ENCODE assay signal across 14 cellular contexts in genomic region chr6:117266267-117266797, GRCh38. TPM values are rescaled to one million over a fixed set of nuclear protein-coding genes. Genes with fewer than 3 reads are reported as not detected.
A peak's percentile ranks its signal among the peaks of the same experiment; 100 is the strongest.
DNase-seq lines count a peak whose midpoint lies in the region; ATAC-seq, FAIRE-seq and TF ChIP-seq lines count a peak whose summit lies in the region.
"Had no signal": no experiment of that assay in that cellular context is flagged by ENCODE, and none has a peak within 500 bp of the region (broad histone marks: within the 10 kb centered on the region; RNA-seq: fewer than 3 reads in every experiment).

No MANE protein-coding gene starts in this region.

- H3K23me2 ChIP-seq in H1 (ENCODE audit: low read depth, low read length), result peaks cover 20% of the 10 kb centered on the region; the same call in 1 of the 2 replicates

- no peak overlapping the region for H3K56ac ChIP-seq in H1 (replicated peaks; ENCODE audit: insufficient read length, low read depth, low read length)

- no peaks in the 10 kb centered on the region; a peak in 1 of 4 replicates for H3K9me3 ChIP-seq in H1 (ENCODE audit: insufficient read depth in 2 of 2, low read depth in 1 of 2, low read length in 1 of 2)
- H3K9me3 ChIP-seq in tibial artery, result no peaks in the 10 kb centered on the region
- H3K9me3 ChIP-seq: colonic mucosa had no signal

- H2BK120ac ChIP-seq in H1 (replicated peaks; ENCODE audit: low read depth, low read length), result no peak overlapping the region

- peaks cover 2 to 11% of the 10 kb centered on the region in 2 experiments for H4K20me1 ChIP-seq in H1 (replicated peaks in 1 of 2; ENCODE audit: control insufficient read depth in 1 of 2, insufficient read depth in 2 of 2, low read length in 2 of 2)

- H3K79me1 ChIP-seq in H1 (ENCODE audit: low read depth, low read length), result no peaks in the 10 kb centered on the region

- H3K27me3 Mint-ChIP-seq in activated naive CD8-positive, alpha-beta T cell treated with anti-CD3 and anti-CD28 coated beads for 36 hours, result peaks cover 98% of the 10 kb centered on the region
- H3K27me3 Mint-ChIP-seq in activated naive CD8-positive, alpha-beta T cell treated with anti-CD3 and anti-CD28 coated beads, Interleukin-2, amount 50 U/mL, for 24 hours, result peaks cover 84% of the 10 kb centered on the region
- H3K27me3 Mint-ChIP-seq in nephron progenitor cell (ENCODE audit: low read depth, poor library complexity), result peaks cover 99% of the 10 kb centered on the region

- no peak overlapping the region for H3K9ac ChIP-seq in H1 (replicated peaks in 1 of 4; ENCODE audit: extremely low read depth in 1 of 4, low read depth in 3 of 4, low read length in 3 of 4)

- H3K18ac ChIP-seq in H1 (ENCODE audit: extremely low read depth, low read length), result no peak overlapping the region

- no peaks in the 10 kb centered on the region for H3K79me2 ChIP-seq in H1 (ENCODE audit: control insufficient read depth in 1 of 2, insufficient read depth in 2 of 2, low read length in 2 of 2)

- H2BK15ac ChIP-seq in H1 (ENCODE audit: low read length), result no peak overlapping the region

- no peak overlapping the region for H2BK12ac ChIP-seq in H1 (ENCODE audit: low read depth, low read length)

- H3K4me1 ChIP-seq in H1 (replicated peaks in 1 of 4; ENCODE audit: control insufficient read depth in 3 of 4, insufficient read depth in 4 of 4, low read length in 3 of 4) (peaks cover 3 to 19% (median 7%) of the 10 kb centered on the region in 4 experiments; a peak in 6 of 7 replicates), tibial artery (peaks cover 0 to 41% (median 35%) of the 10 kb centered on the region in 4 donors)
- H3K4me1 ChIP-seq: colonic mucosa had no signal

- TF ChIP-seq EP300 in H1 (IDR thresholded peaks at IDR 0.05; ENCODE audit: borderline replicate concordance in 1 of 2, low read depth in 2 of 2, low read length in 2 of 2), result no peak

- H4K91ac ChIP-seq in H1 (replicated peaks; ENCODE audit: insufficient read length, low read length), result no peak overlapping the region

- H4K5ac ChIP-seq in H1 (ENCODE audit: insufficient read length, low read depth, low read length), result no peak overlapping the region

- no peak for FAIRE-seq in H1 (lab: Jason Lieb, UNC)
- FAIRE-seq: A204.1 had no signal

- no peaks in the 10 kb centered on the region for H3K36me3 ChIP-seq in H1 (ENCODE audit: control insufficient read depth in 2 of 4, insufficient read depth in 4 of 4, low read length in 3 of 4)
- H3K36me3 ChIP-seq in tibial artery, result no peaks in the 10 kb centered on the region
- H3K36me3 ChIP-seq: colonic mucosa had no signal

- H3K27ac ChIP-seq in H1 (ENCODE audit: low read depth, low read length) (no peak overlapping the region), tibial artery (no peak overlapping the region)
- H3K27ac ChIP-seq: colonic mucosa had no signal

- no peaks in the 10 kb centered on the region for H3K9me3 Mint-ChIP-seq in activated naive CD8-positive, alpha-beta T cell treated with anti-CD3 and anti-CD28 coated beads for 36 hours
- H3K9me3 Mint-ChIP-seq in activated naive CD8-positive, alpha-beta T cell treated with anti-CD3 and anti-CD28 coated beads, Interleukin-2, amount 50 U/mL, for 24 hours, result peaks cover 4% of the 10 kb centered on the region
- H3K9me3 Mint-ChIP-seq in nephron progenitor cell, result no peaks in the 10 kb centered on the region

- H3K4me3 ChIP-seq in H1 (ENCODE audit: extremely low read depth in 1 of 4, insufficient read depth in 2 of 4, low read depth in 3 of 4, low read length in 4 of 4) (peak overlapping the region; percentile 54 to 64 (median 62); a peak in 7 of 8 replicates), tibial artery (peak overlapping the region; percentile 46 to 54)

- no peak overlapping the region for H3K4ac ChIP-seq in H1 (replicated peaks; ENCODE audit: insufficient read length, low read depth, low read length)

- 8% methylated on average over 12 of the region's 12 CpGs; no CpG with 5 or more reads in 1 of the 2 experiments for WGBS in H1 (ENCODE audit: extremely low coverage in 1 of 2, insufficient coverage in 1 of 2, insufficient read length in 1 of 2, insufficient replicate concordance in 2 of 2, low coverage in 1 of 2, low lambda C conversion rate in 2 of 2, missing lambda C conversion rate in 1 of 2), 2 experiments

- H2AK5ac ChIP-seq in H1 (ENCODE audit: low read depth, low read length), result no peak overlapping the region

- CTCF ChIA-PET in H1 (lab: Charles Lee; ENCODE audit: partially characterized antibody), result interaction anchor here (0.7 to 1.4 kb wide), 8 partner anchors 10 to 418 kb away, joined by 3 to 4 read pairs (median 3); no protein-coding TSS in a partner anchor
- CTCF ChIA-PET in HEK293T (lab: Yijun Ruan, JAX), result interaction anchor here (1.0 to 1.3 kb wide), 2 partner anchors 8 to 13 kb away, joined by 5 to 7 read pairs; no protein-coding TSS in a partner anchor

- no peaks in the 10 kb centered on the region for H3K36me3 Mint-ChIP-seq in activated naive CD8-positive, alpha-beta T cell treated with anti-CD3 and anti-CD28 coated beads for 36 hours
- no peaks in the 10 kb centered on the region for H3K36me3 Mint-ChIP-seq in activated naive CD8-positive, alpha-beta T cell treated with anti-CD3 and anti-CD28 coated beads, Interleukin-2, amount 50 U/mL, for 24 hours (ENCODE audit: low read depth)
- H3K36me3 Mint-ChIP-seq in nephron progenitor cell (ENCODE audit: low read depth), result no peaks in the 10 kb centered on the region

- peak overlapping the region; percentile 7 for H3K4me3 Mint-ChIP-seq in activated naive CD8-positive, alpha-beta T cell treated with anti-CD3 and anti-CD28 coated beads for 36 hours
- no peak overlapping the region for H3K4me3 Mint-ChIP-seq in activated naive CD8-positive, alpha-beta T cell treated with anti-CD3 and anti-CD28 coated beads, Interleukin-2, amount 50 U/mL, for 24 hours
- H3K4me3 Mint-ChIP-seq in nephron progenitor cell, result peak overlapping the region; percentile 83

- TF ChIP-seq RAD21 in H1 (IDR thresholded peaks at IDR 0.05 in 1 of 2, conservative IDR thresholded peaks at IDR 0.05 in 1 of 2; ENCODE audit: low read depth in 2 of 2, low read length in 2 of 2), result no peak

- H3K4me2 ChIP-seq in H1 (ENCODE audit: insufficient read depth in 1 of 2, low read depth in 2 of 2, low read length in 2 of 2), result peak overlapping the region; percentile 88 to 90

- no peak overlapping the region for H3K23ac ChIP-seq in H1 (ENCODE audit: insufficient read length)

- no peak overlapping the region for H2BK20ac ChIP-seq in H1 (ENCODE audit: low read length)

- ATAC-seq in activated naive CD8-positive, alpha-beta T cell treated with anti-CD3 and anti-CD28 coated beads, Interleukin-2, amount 50 U/mL, for 24 hours, result no peak

- no peak overlapping the region for H3K14ac ChIP-seq in H1 (ENCODE audit: insufficient read length)

- H3K4me1 Mint-ChIP-seq in activated naive CD8-positive, alpha-beta T cell treated with anti-CD3 and anti-CD28 coated beads for 36 hours, result peaks cover 15% of the 10 kb centered on the region
- peaks cover 13% of the 10 kb centered on the region for H3K4me1 Mint-ChIP-seq in activated naive CD8-positive, alpha-beta T cell treated with anti-CD3 and anti-CD28 coated beads, Interleukin-2, amount 50 U/mL, for 24 hours
- peaks cover 21% of the 10 kb centered on the region for H3K4me1 Mint-ChIP-seq in nephron progenitor cell

- no peak overlapping the region for H2BK5ac ChIP-seq in H1 (ENCODE audit: low read depth, low read length)

- POLR2A ChIA-PET in H1 (lab: Charles Lee; ENCODE audit: partially characterized antibody), result interaction anchor here (1.7 kb wide), 1 partner anchor 8 kb away, joined by 3 read pairs; no protein-coding TSS in a partner anchor
- POLR2A ChIA-PET in HEK293T (lab: Yijun Ruan, JAX), result no interaction called here

- TF ChIP-seq CTCF in H1 (IDR thresholded peaks at IDR 0.05; ENCODE audit: control extremely low read depth in 1 of 3, insufficient read depth in 1 of 3, low read depth in 1 of 3, low read length in 3 of 3), result no peak
- no peak for TF ChIP-seq CTCF in nephron progenitor cell (IDR thresholded peaks at IDR 0.05)
- TF ChIP-seq CTCF in tibial artery (IDR thresholded peaks at IDR 0.05), result no peak

- intact Hi-C loops in tibial artery (cut with DNase I; ENCODE audit: low total_unique reads), result no loop called here

- 0 out of 2 replicates have a peak overlapping the region, but pooled peaks have one; percentile 37 for H2AFZ ChIP-seq in H1 (ENCODE audit: low read length)

- no peak for DNase-seq in activated naive CD8-positive, alpha-beta T cell treated with anti-CD3 and anti-CD28 coated beads for 36 hours
- DNase-seq in activated naive CD8-positive, alpha-beta T cell treated with anti-CD3 and anti-CD28 coated beads, Interleukin-2, amount 50 U/mL, for 24 hours, result no peak
- DNase-seq in H1 (ENCODE audit: low read depth in 1 of 2, low spot score in 2 of 2) (no peak), nephron progenitor cell (no peak), tibial artery (no peak), HEK293T (ENCODE audit: extremely low spot score) (no peak), pons (ENCODE audit: low spot score) (no peak), T-helper 1 cell (no peak)
- DNase-seq: activated naive CD4-positive, alpha-beta T cell treated with anti-CD3 and anti-CD28 coated beads, Interleukin-2, amount 50 U/mL, for 16 hours; colonic mucosa; NCI-H1092 treated with DMSO at 0.1 percent for 48 hours had no signal

- no peak overlapping the region for H4K8ac ChIP-seq in H1 (ENCODE audit: extremely low read depth, insufficient read depth, low read length)

- H3K27ac Mint-ChIP-seq in activated naive CD8-positive, alpha-beta T cell treated with anti-CD3 and anti-CD28 coated beads for 36 hours, result no peak overlapping the region
- H3K27ac Mint-ChIP-seq in activated naive CD8-positive, alpha-beta T cell treated with anti-CD3 and anti-CD28 coated beads, Interleukin-2, amount 50 U/mL, for 24 hours, result no peak overlapping the region
- H3K27ac Mint-ChIP-seq in nephron progenitor cell, result no peak overlapping the region

- H3K27me3 ChIP-seq in H1 (replicated peaks in 1 of 4; ENCODE audit: control insufficient read depth in 3 of 4, extremely low read depth in 1 of 4, insufficient read depth in 3 of 4, low read length in 3 of 4) (peaks cover 80 to 98% (median 91%) of the 10 kb centered on the region in 4 experiments), tibial artery (peaks cover 0 to 96% of the 10 kb centered on the region in 2 donors)

- no peak for TF ChIP-seq POLR2A in H1 (IDR thresholded peaks at IDR 0.05; ENCODE audit: control extremely low read depth in 1 of 2, low read depth in 2 of 2, low read length in 2 of 2)

TF ChIP-seq in HEK293T, 16 proteins besides CTCF, POLR2A, EP300 and RAD21 (continues in another document):
- TF ChIP-seq TARDBP (IDR thresholded peaks at IDR 0.05), result no peak

RNA-seq across cellular contexts. Expression of gene VGLL2, which starts 1.0 kb away (rescaled TPM):
- total RNA-seq in activated naive CD8-positive, alpha-beta T cell treated with anti-CD3 and anti-CD28 coated beads for 36 hours, result not detected
- total RNA-seq in H1 (2021; fragmentation: NEBNext Ultra II Directional; extraction: Animal tissue kit (Norgen Biotek cat#: 25700)), result 0.13 TPM in 1 of 2 replicates, not detected in the other
- 0.09 TPM in 1 of 2 replicates, not detected in the other for polyA plus RNA-seq in H1 (2011; rRNA removed)
- 0.04 TPM for polyA plus RNA-seq in H1 (2011; cell fraction: cytosol; rRNA removed)
- polyA plus RNA-seq in H1 (2011; cell fraction: nucleus; rRNA removed), result 0.04 TPM
- 0.13 to 0.21 TPM in 2 of 4 replicates, not detected in the others for polyA plus RNA-seq in H1 (2012, experiment 1 of 2)
- polyA plus RNA-seq in H1 (2012, experiment 2 of 2), result not detected
- 0.16 TPM for polyA plus RNA-seq in H1 (2013, experiment 1 of 2)
- 0.33 TPM for polyA plus RNA-seq in H1 (2013, experiment 2 of 2)
- polyA minus RNA-seq in H1 (2011; rRNA and poly(A)+ RNA removed), result not detected in 2 replicates
- polyA minus RNA-seq in H1 (2011; cell fraction: cytosol; rRNA and poly(A)+ RNA removed), result not detected
- not detected for polyA minus RNA-seq in H1 (2011; cell fraction: nucleus; rRNA and poly(A)+ RNA removed)
- total RNA-seq: colonic mucosa, posterior vena cava, RPMI7951 had no signal
